ENCODE assay signal across 1 cellular context in genomic region chr7:131336956-131337355, GRCh38.
TF ChIP-seq lines count a peak whose summit lies in the region.

No MANE protein-coding gene starts in this region.

TF ChIP-seq in GM12878, 131 proteins besides CTCF, POLR2A, EP300 and RAD21 (continued from another document):
- TF ChIP-seq RELB (IDR thresholded peaks at IDR 0.05; ENCODE audit: low read depth): peak; percentile 33; the same call in 1 of the 2 replicates
- 0 out of 2 replicates have a peak, but pooled peaks have one; percentile 69 for TF ChIP-seq CBX3 (IDR thresholded peaks at IDR 0.05; ENCODE audit: borderline replicate concordance, low read depth)
- TF ChIP-seq, protein P1, sequence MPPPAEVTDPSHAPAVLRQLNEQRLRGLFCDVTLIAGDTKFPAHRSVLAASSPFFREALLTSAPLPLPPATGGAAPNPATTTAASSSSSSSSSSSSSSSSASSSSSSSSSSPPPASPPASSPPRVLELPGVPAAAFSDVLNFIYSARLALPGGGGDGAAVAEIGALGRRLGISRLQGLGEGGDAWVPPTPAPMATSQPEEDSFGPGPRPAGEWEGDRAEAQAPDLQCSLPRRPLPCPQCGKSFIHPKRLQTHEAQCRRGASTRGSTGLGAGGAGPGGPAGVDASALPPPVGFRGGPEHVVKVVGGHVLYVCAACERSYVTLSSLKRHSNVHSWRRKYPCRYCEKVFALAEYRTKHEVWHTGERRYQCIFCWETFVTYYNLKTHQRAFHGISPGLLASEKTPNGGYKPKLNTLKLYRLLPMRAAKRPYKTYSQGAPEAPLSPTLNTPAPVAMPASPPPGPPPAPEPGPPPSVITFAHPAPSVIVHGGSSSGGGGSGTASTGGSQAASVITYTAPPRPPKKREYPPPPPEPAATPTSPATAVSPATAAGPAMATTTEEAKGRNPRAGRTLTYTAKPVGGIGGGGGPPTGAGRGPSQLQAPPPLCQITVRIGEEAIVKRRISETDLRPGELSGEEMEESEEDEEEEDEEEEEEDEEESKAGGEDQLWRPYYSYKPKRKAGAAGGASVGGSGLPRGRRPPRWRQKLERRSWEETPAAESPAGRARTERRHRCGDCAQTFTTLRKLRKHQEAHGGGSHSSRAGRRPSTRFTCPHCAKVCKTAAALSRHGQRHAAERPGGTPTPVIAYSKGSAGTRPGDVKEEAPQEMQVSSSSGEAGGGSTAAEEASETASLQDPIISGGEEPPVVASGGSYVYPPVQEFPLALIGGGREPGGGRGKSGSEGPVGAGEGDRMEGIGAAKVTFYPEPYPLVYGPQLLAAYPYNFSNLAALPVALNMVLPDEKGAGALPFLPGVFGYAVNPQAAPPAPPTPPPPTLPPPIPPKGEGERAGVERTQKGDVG (CRISPR knock-in tag; IDR thresholded peaks at IDR 0.05): no peak
- TF ChIP-seq RCOR1 (conservative IDR thresholded peaks at IDR 0.05; ENCODE audit: low read depth, low read length): no peak
- TF ChIP-seq TCF3 (IDR thresholded peaks at IDR 0.05; ENCODE audit: borderline replicate concordance, insufficient read depth, low read depth, low read length): no peak
- TF ChIP-seq SPI1 (IDR thresholded peaks at IDR 0.05; ENCODE audit: borderline replicate concordance, insufficient read depth, low read depth, low read length): no peak
- TF ChIP-seq SMAD5 (IDR thresholded peaks at IDR 0.05; ENCODE audit: low read depth): no peak
- TF ChIP-seq PRDM15 (CRISPR knock-in tag; IDR thresholded peaks at IDR 0.05): no peak
- no peak for TF ChIP-seq NBN (IDR thresholded peaks at IDR 0.05)
- TF ChIP-seq RB1 (IDR thresholded peaks at IDR 0.05; ENCODE audit: borderline replicate concordance): no peak
- TF ChIP-seq RFX5 (IDR thresholded peaks at IDR 0.05; ENCODE audit: low read depth, low read length): no peak
- peak; percentile 48; the same call in 1 of the 2 replicates for TF ChIP-seq ZNF687 (IDR thresholded peaks at IDR 0.05)
- no peak for TF ChIP-seq ETV6 (conservative IDR thresholded peaks at IDR 0.05 in 1 of 2, IDR thresholded peaks at IDR 0.05 in 1 of 2; ENCODE audit: borderline replicate concordance in 1 of 2, low read depth in 1 of 2)
- TF ChIP-seq BCL3 (IDR thresholded peaks at IDR 0.05; ENCODE audit: borderline replicate concordance, insufficient read depth, low read depth, low read length, poor library complexity, severe bottlenecking): no peak
- peak; percentile 55; the same call in 1 of the 2 replicates for TF ChIP-seq ZNF217 (IDR thresholded peaks at IDR 0.05)
- no peak for TF ChIP-seq MEF2B (IDR thresholded peaks at IDR 0.05; ENCODE audit: partially characterized antibody, poor library complexity, severe bottlenecking)
- TF ChIP-seq EGR1 (IDR thresholded peaks at IDR 0.05; ENCODE audit: borderline replicate concordance in 1 of 2, low read depth in 2 of 2, low read length in 2 of 2): no peak
- TF ChIP-seq KLF5 (IDR thresholded peaks at IDR 0.05; ENCODE audit: partially characterized antibody): peak; percentile 31
- no peak for TF ChIP-seq HSF1 (IDR thresholded peaks at IDR 0.05; ENCODE audit: low read depth, low read length)
